7 cellular contexts compared by ENCODE assay signal in genomic region chr1:83860506-83861221, GRCh38.
DNase-seq lines count a peak whose midpoint lies in the region; ATAC-seq lines count a peak whose summit lies in the region.

No MANE protein-coding gene starts in this region.

- H3K27ac ChIP-seq in subcutaneous abdominal adipose tissue (ENCODE audit: low read depth, low read length), result no peak overlapping the region

- ATAC-seq in GM18861 (IDR thresholded peaks at IDR 0.05; ENCODE audit: unreplicated experiment), result peak; percentile 89
- peak; percentile 98 for ATAC-seq in HG03039 (IDR thresholded peaks at IDR 0.05; ENCODE audit: unreplicated experiment)

- H3K4me3 ChIP-seq in subcutaneous abdominal adipose tissue (ENCODE audit: low read depth in 1 of 5, low read length in 5 of 5), result peak overlapping the region in 4 of 5 donors; percentile 28 to 58 (median 43)

- H3K9ac ChIP-seq in subcutaneous abdominal adipose tissue (ENCODE audit: low read length in 5 of 5), result peak overlapping the region in 1 of 5 donors; percentile 41

- no peaks in the 10 kb centered on the region for H3K9me3 ChIP-seq in subcutaneous abdominal adipose tissue (ENCODE audit: control insufficient read depth in 5 of 5, low read length in 5 of 5)

- peaks cover 0 to 5% (median 4%) of the 10 kb centered on the region in 5 donors for H3K4me1 ChIP-seq in subcutaneous abdominal adipose tissue (ENCODE audit: control insufficient read depth in 5 of 5, insufficient read depth in 5 of 5, low read length in 5 of 5)

- no peaks in the 10 kb centered on the region for H3K27me3 ChIP-seq in subcutaneous abdominal adipose tissue (ENCODE audit: control insufficient read depth in 5 of 5, insufficient read depth in 4 of 5, low read length in 5 of 5)

- peak; percentile 40 for DNase-seq in NOMO-1 treated with dmso at 0.1 percent for 144 hours (lab: John Stamatoyannopoulos, UW; ENCODE audit: unreplicated experiment)
- peak; percentile 54 for DNase-seq in activated effector memory CD4-positive, alpha-beta T cell treated with Interleukin-2 at 50 U/mL for 16 hours
- peak; percentile 50 for DNase-seq in germinal center (ENCODE audit: low spot score)
- DNase-seq in occipital lobe (lab: John Stamatoyannopoulos, UW), result peak; percentile 39

- H3K36me3 ChIP-seq in subcutaneous abdominal adipose tissue (ENCODE audit: control insufficient read depth in 5 of 5, insufficient read depth in 5 of 5, low read length in 5 of 5), result no peaks in the 10 kb centered on the region
